ENCODE assay signal across 1 cellular context in genomic region chr7:100130608-100131453, GRCh38.
TF ChIP-seq lines count a peak whose summit lies in the region.

No MANE protein-coding gene starts in this region.

TF ChIP-seq in K562, 482 proteins besides CTCF, POLR2A, EP300 and RAD21 (continued from another document and continues in another):
- peak; percentile 100 for TF ChIP-seq ZNF512 (tag; IDR thresholded peaks at IDR 0.05)
- no peak for TF ChIP-seq ZNF282 (CRISPR knock-in tag; IDR thresholded peaks at IDR 0.05)
- TF ChIP-seq CEBPZ (IDR thresholded peaks at IDR 0.05; ENCODE audit: borderline replicate concordance, low read depth, low read length), result no peak
- TF ChIP-seq SAFB2 (IDR thresholded peaks at IDR 0.05; ENCODE audit: borderline replicate concordance, low read depth, low read length, severe bottlenecking), result no peak
- TF ChIP-seq FOXK1 (CRISPR knock-in tag; IDR thresholded peaks at IDR 0.05; ENCODE audit: borderline replicate concordance), result no peak
- 0 out of 2 replicates have a peak, but pooled peaks have one; percentile 30 for TF ChIP-seq EHMT2 (IDR thresholded peaks at IDR 0.05)
- TF ChIP-seq ZBTB1 (CRISPR knock-in tag; IDR thresholded peaks at IDR 0.05; ENCODE audit: borderline replicate concordance, low read depth), result no peak
- no peak for TF ChIP-seq ILF3 (IDR thresholded peaks at IDR 0.05; ENCODE audit: borderline replicate concordance)
- TF ChIP-seq FOXP1 (CRISPR knock-in tag; IDR thresholded peaks at IDR 0.05), result no peak
- 0 out of 2 replicates have a peak, but pooled peaks have one; percentile 25 for TF ChIP-seq SUPT5H (IDR thresholded peaks at IDR 0.05)
- no peak for TF ChIP-seq XRCC5 (IDR thresholded peaks at IDR 0.05; ENCODE audit: low read depth, low read length)
- TF ChIP-seq, protein P1, sequence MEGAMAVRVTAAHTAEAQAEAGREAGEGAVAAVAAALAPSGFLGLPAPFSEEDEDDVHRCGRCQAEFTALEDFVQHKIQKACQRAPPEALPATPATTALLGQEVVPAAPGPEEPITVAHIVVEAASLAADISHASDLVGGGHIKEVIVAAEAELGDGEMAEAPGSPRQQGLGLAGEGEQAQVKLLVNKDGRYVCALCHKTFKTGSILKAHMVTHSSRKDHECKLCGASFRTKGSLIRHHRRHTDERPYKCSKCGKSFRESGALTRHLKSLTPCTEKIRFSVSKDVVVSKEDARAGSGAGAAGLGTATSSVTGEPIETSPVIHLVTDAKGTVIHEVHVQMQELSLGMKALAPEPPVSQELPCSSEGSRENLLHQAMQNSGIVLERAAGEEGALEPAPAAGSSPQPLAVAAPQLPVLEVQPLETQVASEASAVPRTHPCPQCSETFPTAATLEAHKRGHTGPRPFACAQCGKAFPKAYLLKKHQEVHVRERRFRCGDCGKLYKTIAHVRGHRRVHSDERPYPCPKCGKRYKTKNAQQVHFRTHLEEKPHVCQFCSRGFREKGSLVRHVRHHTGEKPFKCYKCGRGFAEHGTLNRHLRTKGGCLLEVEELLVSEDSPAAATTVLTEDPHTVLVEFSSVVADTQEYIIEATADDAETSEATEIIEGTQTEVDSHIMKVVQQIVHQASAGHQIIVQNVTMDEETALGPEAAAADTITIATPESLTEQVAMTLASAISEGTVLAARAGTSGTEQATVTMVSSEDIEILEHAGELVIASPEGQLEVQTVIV (CRISPR knock-in tag; IDR thresholded peaks at IDR 0.05; ENCODE audit: borderline replicate concordance), result no peak
- TF ChIP-seq RBM17 (IDR thresholded peaks at IDR 0.05; ENCODE audit: borderline replicate concordance, low read depth, low read length), result no peak
- TF ChIP-seq POLR2B (IDR thresholded peaks at IDR 0.05; ENCODE audit: low read depth, partially characterized antibody), result no peak
- TF ChIP-seq ZNF584 (CRISPR knock-in tag; IDR thresholded peaks at IDR 0.05; ENCODE audit: low read depth), result no peak
- TF ChIP-seq KHSRP (IDR thresholded peaks at IDR 0.05), result no peak
- TF ChIP-seq ARID2 (IDR thresholded peaks at IDR 0.05), result peak; percentile 77; the same call in 1 of the 2 replicates
- TF ChIP-seq, protein P2, sequence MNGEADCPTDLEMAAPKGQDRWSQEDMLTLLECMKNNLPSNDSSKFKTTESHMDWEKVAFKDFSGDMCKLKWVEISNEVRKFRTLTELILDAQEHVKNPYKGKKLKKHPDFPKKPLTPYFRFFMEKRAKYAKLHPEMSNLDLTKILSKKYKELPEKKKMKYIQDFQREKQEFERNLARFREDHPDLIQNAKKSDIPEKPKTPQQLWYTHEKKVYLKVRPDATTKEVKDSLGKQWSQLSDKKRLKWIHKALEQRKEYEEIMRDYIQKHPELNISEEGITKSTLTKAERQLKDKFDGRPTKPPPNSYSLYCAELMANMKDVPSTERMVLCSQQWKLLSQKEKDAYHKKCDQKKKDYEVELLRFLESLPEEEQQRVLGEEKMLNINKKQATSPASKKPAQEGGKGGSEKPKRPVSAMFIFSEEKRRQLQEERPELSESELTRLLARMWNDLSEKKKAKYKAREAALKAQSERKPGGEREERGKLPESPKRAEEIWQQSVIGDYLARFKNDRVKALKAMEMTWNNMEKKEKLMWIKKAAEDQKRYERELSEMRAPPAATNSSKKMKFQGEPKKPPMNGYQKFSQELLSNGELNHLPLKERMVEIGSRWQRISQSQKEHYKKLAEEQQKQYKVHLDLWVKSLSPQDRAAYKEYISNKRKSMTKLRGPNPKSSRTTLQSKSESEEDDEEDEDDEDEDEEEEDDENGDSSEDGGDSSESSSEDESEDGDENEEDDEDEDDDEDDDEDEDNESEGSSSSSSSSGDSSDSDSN (IDR thresholded peaks at IDR 0.05; ENCODE audit: borderline replicate concordance in 1 of 2, low read depth in 2 of 2, low read length in 2 of 2), result no peak
- TF ChIP-seq KLF1 (tag; IDR thresholded peaks at IDR 0.05), result no peak
- TF ChIP-seq THRA (IDR thresholded peaks at IDR 0.05), result no peak
- peak; percentile 69 for TF ChIP-seq EP400 (IDR thresholded peaks at IDR 0.05)
- peak; percentile 38; the same call in 1 of the 2 replicates for TF ChIP-seq ZC3H11A (IDR thresholded peaks at IDR 0.05; ENCODE audit: low read depth, low read length)
- TF ChIP-seq POLR2G (IDR thresholded peaks at IDR 0.05; ENCODE audit: low read depth, low read length), result peak; percentile 68
- TF ChIP-seq, protein P3, sequence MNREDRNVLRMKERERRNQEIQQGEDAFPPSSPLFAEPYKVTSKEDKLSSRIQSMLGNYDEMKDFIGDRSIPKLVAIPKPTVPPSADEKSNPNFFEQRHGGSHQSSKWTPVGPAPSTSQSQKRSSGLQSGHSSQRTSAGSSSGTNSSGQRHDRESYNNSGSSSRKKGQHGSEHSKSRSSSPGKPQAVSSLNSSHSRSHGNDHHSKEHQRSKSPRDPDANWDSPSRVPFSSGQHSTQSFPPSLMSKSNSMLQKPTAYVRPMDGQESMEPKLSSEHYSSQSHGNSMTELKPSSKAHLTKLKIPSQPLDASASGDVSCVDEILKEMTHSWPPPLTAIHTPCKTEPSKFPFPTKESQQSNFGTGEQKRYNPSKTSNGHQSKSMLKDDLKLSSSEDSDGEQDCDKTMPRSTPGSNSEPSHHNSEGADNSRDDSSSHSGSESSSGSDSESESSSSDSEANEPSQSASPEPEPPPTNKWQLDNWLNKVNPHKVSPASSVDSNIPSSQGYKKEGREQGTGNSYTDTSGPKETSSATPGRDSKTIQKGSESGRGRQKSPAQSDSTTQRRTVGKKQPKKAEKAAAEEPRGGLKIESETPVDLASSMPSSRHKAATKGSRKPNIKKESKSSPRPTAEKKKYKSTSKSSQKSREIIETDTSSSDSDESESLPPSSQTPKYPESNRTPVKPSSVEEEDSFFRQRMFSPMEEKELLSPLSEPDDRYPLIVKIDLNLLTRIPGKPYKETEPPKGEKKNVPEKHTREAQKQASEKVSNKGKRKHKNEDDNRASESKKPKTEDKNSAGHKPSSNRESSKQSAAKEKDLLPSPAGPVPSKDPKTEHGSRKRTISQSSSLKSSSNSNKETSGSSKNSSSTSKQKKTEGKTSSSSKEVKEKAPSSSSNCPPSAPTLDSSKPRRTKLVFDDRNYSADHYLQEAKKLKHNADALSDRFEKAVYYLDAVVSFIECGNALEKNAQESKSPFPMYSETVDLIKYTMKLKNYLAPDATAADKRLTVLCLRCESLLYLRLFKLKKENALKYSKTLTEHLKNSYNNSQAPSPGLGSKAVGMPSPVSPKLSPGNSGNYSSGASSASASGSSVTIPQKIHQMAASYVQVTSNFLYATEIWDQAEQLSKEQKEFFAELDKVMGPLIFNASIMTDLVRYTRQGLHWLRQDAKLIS (CRISPR knock-in tag; IDR thresholded peaks at IDR 0.05), result no peak
- TF ChIP-seq RBFOX2 (IDR thresholded peaks at IDR 0.05; ENCODE audit: low read depth, low read length), result peak; percentile 64
- TF ChIP-seq POLR3A (IDR thresholded peaks at IDR 0.05; ENCODE audit: borderline replicate concordance, extremely low read depth, insufficient read depth, insufficient read length), result no peak
- TF ChIP-seq NONO (IDR thresholded peaks at IDR 0.05; ENCODE audit: low read depth in 2 of 2, low read length in 1 of 2), result no peak
- TF ChIP-seq, protein P4, sequence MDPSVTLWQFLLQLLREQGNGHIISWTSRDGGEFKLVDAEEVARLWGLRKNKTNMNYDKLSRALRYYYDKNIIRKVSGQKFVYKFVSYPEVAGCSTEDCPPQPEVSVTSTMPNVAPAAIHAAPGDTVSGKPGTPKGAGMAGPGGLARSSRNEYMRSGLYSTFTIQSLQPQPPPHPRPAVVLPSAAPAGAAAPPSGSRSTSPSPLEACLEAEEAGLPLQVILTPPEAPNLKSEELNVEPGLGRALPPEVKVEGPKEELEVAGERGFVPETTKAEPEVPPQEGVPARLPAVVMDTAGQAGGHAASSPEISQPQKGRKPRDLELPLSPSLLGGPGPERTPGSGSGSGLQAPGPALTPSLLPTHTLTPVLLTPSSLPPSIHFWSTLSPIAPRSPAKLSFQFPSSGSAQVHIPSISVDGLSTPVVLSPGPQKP (CRISPR knock-in tag; IDR thresholded peaks at IDR 0.05), result no peak
- no peak for TF ChIP-seq ZKSCAN3 (CRISPR knock-in tag; IDR thresholded peaks at IDR 0.05)
- TF ChIP-seq ESRRA (IDR thresholded peaks at IDR 0.05; ENCODE audit: borderline replicate concordance, low read depth), result no peak
- TF ChIP-seq HDAC1 (IDR thresholded peaks at IDR 0.05), result peak in 1 of 2 experiments; percentile 61; a peak in 1 of 4 replicates
- TF ChIP-seq MXI1 (IDR thresholded peaks at IDR 0.05; ENCODE audit: low read depth, low read length), result no peak
- no peak for TF ChIP-seq ETV6 (IDR thresholded peaks at IDR 0.05; ENCODE audit: borderline replicate concordance in 1 of 2, low read depth in 2 of 2, low read length in 1 of 2)
- no peak for TF ChIP-seq ETV6 (CRISPR knock-in tag; IDR thresholded peaks at IDR 0.05; ENCODE audit: borderline replicate concordance)
- TF ChIP-seq, protein P5, sequence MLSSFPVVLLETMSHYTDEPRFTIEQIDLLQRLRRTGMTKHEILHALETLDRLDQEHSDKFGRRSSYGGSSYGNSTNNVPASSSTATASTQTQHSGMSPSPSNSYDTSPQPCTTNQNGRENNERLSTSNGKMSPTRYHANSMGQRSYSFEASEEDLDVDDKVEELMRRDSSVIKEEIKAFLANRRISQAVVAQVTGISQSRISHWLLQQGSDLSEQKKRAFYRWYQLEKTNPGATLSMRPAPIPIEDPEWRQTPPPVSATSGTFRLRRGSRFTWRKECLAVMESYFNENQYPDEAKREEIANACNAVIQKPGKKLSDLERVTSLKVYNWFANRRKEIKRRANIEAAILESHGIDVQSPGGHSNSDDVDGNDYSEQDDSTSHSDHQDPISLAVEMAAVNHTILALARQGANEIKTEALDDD (IDR thresholded peaks at IDR 0.05), result no peak
- no peak for TF ChIP-seq TSHZ1 (CRISPR knock-in tag; IDR thresholded peaks at IDR 0.05)
